In the genomic region with DNA sequence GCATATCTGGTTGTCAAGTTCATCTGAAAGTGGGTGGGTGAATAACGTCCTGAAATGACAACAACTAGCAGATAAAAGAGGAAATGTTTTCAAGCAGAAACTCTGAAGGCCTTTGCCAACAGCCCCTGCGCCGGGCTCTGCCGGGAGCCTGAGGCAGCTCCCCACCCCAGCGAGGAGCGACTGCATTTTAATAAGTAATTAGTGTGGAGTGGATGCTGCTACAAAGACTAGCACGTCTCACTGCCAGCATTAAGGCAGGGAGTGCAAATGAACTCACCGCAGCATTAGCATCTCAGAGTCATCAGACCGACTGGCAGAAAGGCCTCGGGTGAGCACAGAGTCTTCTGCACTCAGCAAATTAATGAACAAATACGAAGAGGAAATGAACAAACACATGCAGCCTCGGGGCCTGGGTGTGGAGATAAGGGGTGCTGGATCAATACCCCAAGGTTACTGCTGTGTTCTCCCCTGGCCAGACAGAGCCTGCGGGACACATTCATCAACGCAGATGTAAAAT, we compare ENCODE assay signal across 25 cellular contexts.
DNase-seq lines count a peak whose midpoint lies in the region; ATAC-seq, FAIRE-seq and TF ChIP-seq lines count a peak whose summit lies in the region.
"Had no signal": no experiment of that assay in that cellular context is flagged by ENCODE, and none has a peak within 500 bp of the region (broad histone marks: within the 10 kb centered on the region; RNA-seq: fewer than 3 reads in every experiment).

No MANE protein-coding gene starts in this region.

- H3K9me3 ChIP-seq in SK-N-SH (no peaks in the 10 kb centered on the region), SK-N-MC (ENCODE audit: low read depth, low read length) (no peaks in the 10 kb centered on the region)
- H3K9me3 ChIP-seq: BLaER1 treated with 17β-estradiol and CSF1 and Interleukin-3, amounts not matched to agents 10 nM and 100 nM; MG63; uterus had no signal

- H3K9ac ChIP-seq in SK-N-SH (no peak overlapping the region), SK-N-MC (ENCODE audit: insufficient read length) (no peak overlapping the region)
- H3K9ac ChIP-seq: BLaER1 treated with 17β-estradiol and CSF1 and Interleukin-3, amounts not matched to agents 10 nM and 100 nM had no signal

- peak; percentile 91 for FAIRE-seq in islet of Langerhans (lab: Jason Lieb, UNC)
- FAIRE-seq: D721Med, K562, RCC 7860 had no signal

- TF ChIP-seq EP300 in SK-N-SH (IDR thresholded peaks at IDR 0.05; ENCODE audit: borderline replicate concordance in 1 of 2, low read depth in 1 of 2, low read length in 1 of 2) = peak in 1 of 2 experiments; percentile 54; a peak in 1 of 4 replicates

- peaks cover 2% of the 10 kb centered on the region for H3K9me3 Mint-ChIP-seq in stimulated activated memory B cell treated with anti-CD40 and anti-IgM and Interleukin-4, amounts not matched to agents 10 μg/mL and 1 μg/mL and 100 μg/mL, for 72 hours
- H3K9me3 Mint-ChIP-seq: activated T-helper 2 cell treated with anti-CD3 and anti-CD28 coated beads, Interferon-gamma antibody, Interleukin-2, Interleukin-4, amounts not matched to agents 10 μg/mL and 5 μg/mL and 100 μg/mL, durations not matched to agents 14 hours and 24 hours and 36 hours; T-helper 2 cell treated with Interferon-gamma antibody and Interleukin-4, amounts not matched to agents 5 μg/mL and 100 μg/mL, for 36 hours had no signal

- H3K36me3 ChIP-seq in SK-N-SH (replicated peaks in 1 of 2; ENCODE audit: control insufficient read depth in 1 of 2, insufficient read depth in 2 of 2, low read length in 1 of 2) (no peaks in the 10 kb centered on the region), SK-N-MC (ENCODE audit: insufficient read depth, low read length) (no peaks in the 10 kb centered on the region)
- H3K36me3 ChIP-seq: uterus had no signal

- peaks cover 53% of the 10 kb centered on the region for H3K36me3 Mint-ChIP-seq in stimulated activated memory B cell treated with anti-CD40 and anti-IgM and Interleukin-4, amounts not matched to agents 10 μg/mL and 1 μg/mL and 100 μg/mL, for 72 hours
- H3K36me3 Mint-ChIP-seq: natural killer cell treated with Interleukin-12 subunit alpha and Interleukin-12 subunit beta and Interleukin-15 and Interleukin-18, amount 100 ng/mL, for 72 hours had no signal

- no peak for ATAC-seq in SK-N-SH treated with all-trans-retinoic acid at 6 μM for 48 hours
- peak; percentile 76 for ATAC-seq in stimulated activated memory B cell treated with anti-CD40 and anti-IgM and Interleukin-4, amounts not matched to agents 10 μg/mL and 1 μg/mL and 100 μg/mL, for 72 hours
- ATAC-seq in GM19455 (IDR thresholded peaks at IDR 0.05; ENCODE audit: unreplicated experiment) = no peak
- ATAC-seq: K562; left colon; natural killer cell treated with Interleukin-12 subunit alpha and Interleukin-12 subunit beta and Interleukin-15 and Interleukin-18, amount 100 ng/mL, for 72 hours had no signal

- CTCF ChIA-PET in SK-N-SH (lab: Yijun Ruan, JAX) = interaction anchor here (0.6 to 1.0 kb wide), 4 partner anchors 12 to 145 kb away, joined by 3 to 4 read pairs (median 3); no protein-coding TSS in a partner anchor

- H3F3A ChIP-seq in SK-N-SH (replicated peaks; ENCODE audit: insufficient read depth) = peaks cover 4% of the 10 kb centered on the region

- peak overlapping the region; percentile 24 for H3K4me3 Mint-ChIP-seq in stimulated activated memory B cell treated with anti-CD40 and anti-IgM and Interleukin-4, amounts not matched to agents 10 μg/mL and 1 μg/mL and 100 μg/mL, for 72 hours
- H3K4me3 Mint-ChIP-seq: activated naive CD8-positive, alpha-beta T cell treated with anti-CD3 and anti-CD28 coated beads, Interleukin-2, amount 10 ng/mL, durations not matched to agents 7 days and 5 days; natural killer cell treated with Interleukin-12 subunit alpha and Interleukin-12 subunit beta and Interleukin-15 and Interleukin-18, amount 100 ng/mL, for 72 hours; T-helper 2 cell treated with Interferon-gamma antibody and Interleukin-4, amounts not matched to agents 5 μg/mL and 100 μg/mL, for 36 hours had no signal

- H3K4me2 ChIP-seq in SK-N-SH = no peak overlapping the region

- H3K27ac ChIP-seq in SK-N-SH (ENCODE audit: low read depth in 2 of 2, low read length in 1 of 2) (peak overlapping the region in 1 of 2 experiments; percentile 80; a peak in 2 of 4 replicates), SK-N-MC (no peak overlapping the region)
- H3K27ac ChIP-seq: BLaER1 treated with 17β-estradiol and CSF1 and Interleukin-3, amounts not matched to agents 10 nM and 100 nM; uterus; WERI-Rb-1 had no signal

- no peaks in the 10 kb centered on the region for H3K27me3 ChIP-seq in SK-N-SH (ENCODE audit: insufficient read depth)
- H3K27me3 ChIP-seq: BLaER1 treated with 17β-estradiol and CSF1 and Interleukin-3, amounts not matched to agents 10 nM and 100 nM; MG63; uterus had no signal

- peaks cover 90% of the 10 kb centered on the region for H3K79me2 ChIP-seq in SK-N-SH (ENCODE audit: insufficient read depth)

- H3K9me2 ChIP-seq in SK-N-SH = no peaks in the 10 kb centered on the region

- 73% methylated on average over 14 of the region's 14 CpGs for WGBS in SK-N-SH (ENCODE audit: low lambda C conversion rate)

- TF ChIP-seq CTCF in SK-N-SH (IDR thresholded peaks at IDR 0.05) = no peak

- peaks cover 77% of the 10 kb centered on the region for H3K4me1 Mint-ChIP-seq in stimulated activated memory B cell treated with anti-CD40 and anti-IgM and Interleukin-4, amounts not matched to agents 10 μg/mL and 1 μg/mL and 100 μg/mL, for 72 hours
- H3K4me1 Mint-ChIP-seq: activated naive CD8-positive, alpha-beta T cell treated with anti-CD3 and anti-CD28 coated beads, Interleukin-2, amount 10 ng/mL, durations not matched to agents 7 days and 5 days had no signal

- H3K4me3 ChIP-seq in SK-N-SH (ENCODE audit: low read depth in 2 of 2, low read length in 1 of 2) (no peak overlapping the region), SK-N-MC (peak overlapping the region; percentile 17)
- H3K4me3 ChIP-seq: BLaER1 treated with 17β-estradiol and CSF1 and Interleukin-3, amounts not matched to agents 10 nM and 100 nM; K562; MG63; uterus had no signal

- DNase-seq in SK-N-SH = no peak
- DNase-seq in SK-N-MC (ENCODE audit: low read depth, low spot score) = peak; percentile 50
- DNase-seq in NCI-H128 (lab: John Stamatoyannopoulos, UW; ENCODE audit: unreplicated experiment) = no peak
- DNase-seq in germinal center (ENCODE audit: low spot score) = no peak
- DNase-seq: activated CD4-positive, alpha-beta T cell treated with anti-CD3 and anti-CD28 coated beads, Interleukin-2, amount 50 U/mL, for 4 hours; activated CD8-positive, alpha-beta memory T cell treated with anti-CD3 and anti-CD28 coated beads, Interleukin-2, amount 50 U/mL, for 48 hours; activated naive CD8-positive, alpha-beta T cell treated with anti-CD3 and anti-CD28 coated beads, Interleukin-2, amount 10 ng/mL, durations not matched to agents 7 days and 5 days; left colon; MG63; NCI-H2029 treated with DMSO at 0.1 percent for 48 hours; NK-92 treated with Interleukin-12 subunit alpha and Interleukin-12 subunit beta, amount 100 ng/mL, for 24 hours; posterior cingulate gyrus; uterus; WERI-Rb-1 had no signal

- H2AFZ ChIP-seq in SK-N-SH (ENCODE audit: low read depth) = no peak overlapping the region

- peaks cover 0 to 69% of the 10 kb centered on the region in 2 experiments; a peak in 1 of 4 replicates for H3K4me1 ChIP-seq in SK-N-SH (ENCODE audit: control insufficient read depth in 1 of 2, insufficient read depth in 2 of 2, low read depth in 1 of 2, low read length in 1 of 2)
- H3K4me1 ChIP-seq: uterus had no signal

- H3K27ac Mint-ChIP-seq in stimulated activated memory B cell treated with anti-CD40 and anti-IgM and Interleukin-4, amounts not matched to agents 10 μg/mL and 1 μg/mL and 100 μg/mL, for 72 hours = peak overlapping the region; percentile 79
- H3K27ac Mint-ChIP-seq: activated naive CD8-positive, alpha-beta T cell treated with anti-CD3 and anti-CD28 coated beads, Interleukin-2, amount 10 ng/mL, durations not matched to agents 7 days and 5 days; activated T-helper 2 cell treated with anti-CD3 and anti-CD28 coated beads, Interferon-gamma antibody, Interleukin-2, Interleukin-4, amounts not matched to agents 10 μg/mL and 5 μg/mL and 100 μg/mL, durations not matched to agents 14 hours and 24 hours and 36 hours; natural killer cell treated with Interleukin-12 subunit alpha and Interleukin-12 subunit beta and Interleukin-15 and Interleukin-18, amount 100 ng/mL, for 72 hours; T-helper 2 cell treated with Interferon-gamma antibody and Interleukin-4, amounts not matched to agents 5 μg/mL and 100 μg/mL, for 36 hours had no signal

- no peaks in the 10 kb centered on the region for H3K27me3 Mint-ChIP-seq in stimulated activated memory B cell treated with anti-CD40 and anti-IgM and Interleukin-4, amounts not matched to agents 10 μg/mL and 1 μg/mL and 100 μg/mL, for 72 hours
- H3K27me3 Mint-ChIP-seq: activated naive CD8-positive, alpha-beta T cell treated with anti-CD3 and anti-CD28 coated beads, Interleukin-2, amount 10 ng/mL, durations not matched to agents 7 days and 5 days; natural killer cell treated with Interleukin-12 subunit alpha and Interleukin-12 subunit beta and Interleukin-15 and Interleukin-18, amount 100 ng/mL, for 72 hours had no signal

- H4K20me1 ChIP-seq in SK-N-SH (ENCODE audit: insufficient read depth) = peaks cover 84% of the 10 kb centered on the region

- POLR2A ChIA-PET in SK-N-SH (lab: Yijun Ruan, JAX) = no interaction called here

- TF ChIP-seq RAD21 in SK-N-SH (IDR thresholded peaks at IDR 0.05; ENCODE audit: low read length) = no peak

TF ChIP-seq in SK-N-SH, 30 proteins besides CTCF, POLR2A, EP300 and RAD21 (continues in another document):
- TF ChIP-seq YY1 (IDR thresholded peaks at IDR 0.05; ENCODE audit: low read depth) = no peak
- TF ChIP-seq EZH2phosphoT487 (IDR thresholded peaks at IDR 0.05; ENCODE audit: borderline replicate concordance, low read depth) = no peak
- TF ChIP-seq SIN3A (IDR thresholded peaks at IDR 0.05; ENCODE audit: borderline replicate concordance, low read depth, low read length) = no peak
- TF ChIP-seq NRF1 (IDR thresholded peaks at IDR 0.05; ENCODE audit: low read depth, low read length) = no peak

TF ChIP-seq in SK-N-SH treated with all-trans-retinoic acid at 6 μM for 48 hours, 23 proteins besides CTCF, POLR2A, EP300 and RAD21 (continues in another document):
- TF ChIP-seq ZFP30 (CRISPR knock-in tag; IDR thresholded peaks at IDR 0.05) (no peak), ISL1 (CRISPR knock-in tag; IDR thresholded peaks at IDR 0.05) (no peak), ZC3H10 (CRISPR knock-in tag; IDR thresholded peaks at IDR 0.05) (no peak), ZNF8 (CRISPR knock-in tag; IDR thresholded peaks at IDR 0.05) (no peak)
- TF ChIP-seq, protein P1, sequence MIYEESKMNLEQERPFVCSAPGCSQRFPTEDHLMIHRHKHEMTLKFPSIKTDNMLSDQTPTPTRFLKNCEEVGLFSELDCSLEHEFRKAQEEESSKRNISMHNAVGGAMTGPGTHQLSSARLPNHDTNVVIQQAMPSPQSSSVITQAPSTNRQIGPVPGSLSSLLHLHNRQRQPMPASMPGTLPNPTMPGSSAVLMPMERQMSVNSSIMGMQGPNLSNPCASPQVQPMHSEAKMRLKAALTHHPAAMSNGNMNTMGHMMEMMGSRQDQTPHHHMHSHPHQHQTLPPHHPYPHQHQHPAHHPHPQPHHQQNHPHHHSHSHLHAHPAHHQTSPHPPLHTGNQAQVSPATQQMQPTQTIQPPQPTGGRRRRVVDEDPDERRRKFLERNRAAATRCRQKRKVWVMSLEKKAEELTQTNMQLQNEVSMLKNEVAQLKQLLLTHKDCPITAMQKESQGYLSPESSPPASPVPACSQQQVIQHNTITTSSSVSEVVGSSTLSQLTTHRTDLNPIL (CRISPR knock-in tag; IDR thresholded peaks at IDR 0.05; ENCODE audit: low read depth) = no peak
